In genomic region chr6:158042245-158042798, GRCh38 we compare ENCODE assay signal across 9 cellular contexts.
A peak's percentile ranks its signal among the peaks of the same experiment; 100 is the strongest.
DNase-seq lines count a peak whose midpoint lies in the region; ATAC-seq and TF ChIP-seq lines count a peak whose summit lies in the region.
"Had no signal": no experiment of that assay in that cellular context is flagged by ENCODE, and none has a peak within 500 bp of the region (broad histone marks: within the 10 kb centered on the region; RNA-seq: fewer than 3 reads in every experiment).

No MANE protein-coding gene starts in this region.

- in situ Hi-C loops in gastrocnemius medialis (cut with MboI; ENCODE audit: low sequenced_read_pairs in 4 of 4) = no loop called here

- H3K4me3 ChIP-seq in HEK293 (ENCODE audit: low read depth, low read length) (no peak overlapping the region), right atrium auricular region (peak overlapping the region; percentile 37 to 43), gastrocnemius medialis (peak overlapping the region in 3 of 4 donors; percentile 42 to 55 (median 47))
- no peak overlapping the region for H3K4me3 ChIP-seq in naive thymus-derived CD4-positive, alpha-beta T cell (ENCODE audit: low read length)

- DNase-seq in astrocyte of the hippocampus (ENCODE audit: low read depth, low spot score) (peak; percentile 93), right atrium auricular region (ENCODE audit: low spot score) (peak; percentile 88), gastrocnemius medialis (peak; percentile 79 to 87), RKO (ENCODE audit: low spot score) (no peak)
- DNase-seq in activated CD4-positive, alpha-beta T cell treated with anti-CD3 and anti-CD28 coated beads, Interleukin-2, amount 10 ng/mL, durations not matched to agents 24 days and 14 days = no peak
- no peak for DNase-seq in naive thymus-derived CD4-positive, alpha-beta T cell

- H3K27ac ChIP-seq in HEK293 (ENCODE audit: extremely low read depth, low read depth, low read length) (peak overlapping the region; percentile 57; the same call in 1 of the 2 replicates), right atrium auricular region (peak overlapping the region; percentile 94 to 95), gastrocnemius medialis (peak overlapping the region; percentile 93 to 99 (median 96))
- no peak overlapping the region for H3K27ac ChIP-seq in naive thymus-derived CD4-positive, alpha-beta T cell (ENCODE audit: low read depth, low read length)

- no peaks in the 10 kb centered on the region for H3K27me3 Mint-ChIP-seq in activated CD4-positive, alpha-beta T cell treated with anti-CD3 and anti-CD28 coated beads, Interleukin-2, amount 10 ng/mL, durations not matched to agents 24 days and 14 days
- H3K27me3 Mint-ChIP-seq in naive thymus-derived CD4-positive, alpha-beta T cell = no peaks in the 10 kb centered on the region

- intact Hi-C loops in gastrocnemius medialis (cut with DNase I; ENCODE audit: low total_unique reads) = loop anchor here (2.0 to 10.0 kb wide), 3 partner anchors 18 to 1082 kb away; partner anchors contain the start of gene DYNLT1
- intact Hi-C loops in activated CD4-positive, alpha-beta T cell treated with anti-CD3 and anti-CD28 coated beads, Interleukin-2, amount 10 ng/mL, durations not matched to agents 24 days and 14 days (cut with micrococcal nuclease) = no loop called here
- intact Hi-C loops in naive thymus-derived CD4-positive, alpha-beta T cell (cut with micrococcal nuclease) = no loop called here

- H3K4me1 Mint-ChIP-seq in activated CD4-positive, alpha-beta T cell treated with anti-CD3 and anti-CD28 coated beads, Interleukin-2, amount 10 ng/mL, durations not matched to agents 24 days and 14 days = peaks cover 54% of the 10 kb centered on the region
- peaks cover 27 to 53% (median 39%) of the 10 kb centered on the region in 7 donors for H3K4me1 Mint-ChIP-seq in naive thymus-derived CD4-positive, alpha-beta T cell

- peaks cover 42% of the 10 kb centered on the region for H3K36me3 Mint-ChIP-seq in activated CD4-positive, alpha-beta T cell treated with anti-CD3 and anti-CD28 coated beads, Interleukin-2, amount 10 ng/mL, durations not matched to agents 24 days and 14 days (ENCODE audit: low read depth)
- H3K36me3 Mint-ChIP-seq in naive thymus-derived CD4-positive, alpha-beta T cell = peaks cover 6 to 49% (median 20%) of the 10 kb centered on the region in 5 donors

- no peak overlapping the region for H3K4me3 Mint-ChIP-seq in activated CD4-positive, alpha-beta T cell treated with anti-CD3 and anti-CD28 coated beads, Interleukin-2, amount 10 ng/mL, durations not matched to agents 24 days and 14 days
- no peak overlapping the region for H3K4me3 Mint-ChIP-seq in naive thymus-derived CD4-positive, alpha-beta T cell
- H3K4me3 Mint-ChIP-seq: T-helper 1 cell treated with Interleukin-12 subunit alpha and Interleukin-12 subunit beta and Interleukin-4 antibody, amounts not matched to agents 30 μg/mL and 1 μg/mL, for 36 hours had no signal

- H3K4me1 ChIP-seq in HEK293 (ENCODE audit: control insufficient read depth, insufficient read depth, low read length) = peaks cover 36% of the 10 kb centered on the region
- H3K4me1 ChIP-seq in right atrium auricular region = peaks cover 0 to 73% of the 10 kb centered on the region in 2 donors
- peaks cover 48 to 56% of the 10 kb centered on the region in 2 donors for H3K4me1 ChIP-seq in gastrocnemius medialis
- H3K4me1 ChIP-seq in naive thymus-derived CD4-positive, alpha-beta T cell (ENCODE audit: control insufficient read depth in 2 of 2, insufficient read depth in 2 of 2, low read length in 2 of 2) = peaks cover 0 to 23% of the 10 kb centered on the region in 2 donors

- H3K27me3 ChIP-seq in right atrium auricular region = no peaks in the 10 kb centered on the region
- H3K27me3 ChIP-seq in gastrocnemius medialis = no peaks in the 10 kb centered on the region
- H3K27me3 ChIP-seq in naive thymus-derived CD4-positive, alpha-beta T cell (ENCODE audit: control insufficient read depth in 2 of 2, insufficient read depth in 2 of 2, low read length in 2 of 2) = no peaks in the 10 kb centered on the region

- TF ChIP-seq CTCF in HEK293 (tag by site-specific recombination; IDR thresholded peaks at IDR 0.05) (no peak), right atrium auricular region (IDR thresholded peaks at IDR 0.05) (no peak), gastrocnemius medialis (IDR thresholded peaks at IDR 0.05 in 4 of 5, conservative IDR thresholded peaks at IDR 0.05 in 1 of 5) (no peak)

- CTCF ChIA-PET in HEK293 (lab: Yijun Ruan, JAX) = interaction anchor here (0.6 to 5.4 kb wide), 11 partner anchors 13 to 785 kb away, joined by 3 to 33 read pairs (median 4); no protein-coding TSS in a partner anchor
- CTCF ChIA-PET in naive thymus-derived CD4-positive, alpha-beta T cell (lab: Charles Lee) = interaction anchor here (0.8 kb wide), 1 partner anchor 14 kb away, joined by 3 read pairs; no protein-coding TSS in a partner anchor

- H3K36me3 ChIP-seq in HEK293 (ENCODE audit: control insufficient read depth in 2 of 2, insufficient read depth in 1 of 2, low read length in 2 of 2) (peaks cover 0 to 17% of the 10 kb centered on the region in 2 experiments; a peak in 1 of 3 replicates), right atrium auricular region (no peaks in the 10 kb centered on the region), gastrocnemius medialis (no peaks in the 10 kb centered on the region)
- peaks cover 0 to 40% (median 4%) of the 10 kb centered on the region in 3 experiments for H3K36me3 ChIP-seq in naive thymus-derived CD4-positive, alpha-beta T cell (ENCODE audit: control insufficient read depth in 2 of 3, insufficient read depth in 3 of 3, low read length in 3 of 3)

- TF ChIP-seq POLR2A in gastrocnemius medialis (IDR thresholded peaks at IDR 0.05) = peak; percentile 42 to 61

- no peaks in the 10 kb centered on the region for H3K9me3 ChIP-seq in HEK293 (ENCODE audit: control insufficient read depth, insufficient read depth, low read depth, low read length)
- no peaks in the 10 kb centered on the region for H3K9me3 ChIP-seq in right atrium auricular region
- H3K9me3 ChIP-seq in gastrocnemius medialis = no peaks in the 10 kb centered on the region
- no peaks in the 10 kb centered on the region for H3K9me3 ChIP-seq in naive thymus-derived CD4-positive, alpha-beta T cell (ENCODE audit: control insufficient read depth in 2 of 3, low read length in 3 of 3)

- ATAC-seq in gastrocnemius medialis (peak; percentile 44 to 49), HG03439 (IDR thresholded peaks at IDR 0.05; ENCODE audit: unreplicated experiment) (no peak)
- no peak for ATAC-seq in naive thymus-derived CD4-positive, alpha-beta T cell

- H3K9me3 Mint-ChIP-seq in activated CD4-positive, alpha-beta T cell treated with anti-CD3 and anti-CD28 coated beads, Interleukin-2, amount 10 ng/mL, durations not matched to agents 24 days and 14 days = peaks cover 3% of the 10 kb centered on the region
- no peaks in the 10 kb centered on the region for H3K9me3 Mint-ChIP-seq in naive thymus-derived CD4-positive, alpha-beta T cell
- H3K9me3 Mint-ChIP-seq: T-helper 1 cell treated with Interleukin-12 subunit alpha and Interleukin-12 subunit beta and Interleukin-4 antibody, amounts not matched to agents 30 μg/mL and 1 μg/mL, for 36 hours had no signal

- POLR2A ChIA-PET in HEK293 (lab: Yijun Ruan, JAX) = interaction anchor here (0.5 to 4.2 kb wide), 4 partner anchors 11 to 26 kb away, joined by 3 to 33 read pairs (median 10); no protein-coding TSS in a partner anchor
- POLR2A ChIA-PET in naive thymus-derived CD4-positive, alpha-beta T cell (lab: Charles Lee) = interaction anchor here (1.0 kb wide), 1 partner anchor 13 kb away, joined by 3 read pairs; no protein-coding TSS in a partner anchor

- H3K27ac Mint-ChIP-seq in activated CD4-positive, alpha-beta T cell treated with anti-CD3 and anti-CD28 coated beads, Interleukin-2, amount 10 ng/mL, durations not matched to agents 24 days and 14 days = no peak overlapping the region
- H3K27ac Mint-ChIP-seq in naive thymus-derived CD4-positive, alpha-beta T cell = peak overlapping the region in 1 of 9 donors; percentile 4

TF ChIP-seq in HEK293, 187 proteins besides CTCF, POLR2A, EP300 and RAD21 (continues in another document):
- TF ChIP-seq ZNF366 (tag by site-specific recombination; conservative IDR thresholded peaks at IDR 0.05) (peak; percentile 57; the same call in 1 of the 2 replicates), ZNF423 (tag by site-specific recombination; IDR thresholded peaks at IDR 0.05) (0 out of 2 replicates have a peak, but pooled peaks have one; percentile 21), ZNF658 (tag by site-specific recombination; IDR thresholded peaks at IDR 0.05) (no peak), ZNF146 (tag by site-specific recombination; IDR thresholded peaks at IDR 0.05) (no peak), ZNF600 (tag by site-specific recombination; IDR thresholded peaks at IDR 0.05) (peak; percentile 97), ZNF221 (tag by site-specific recombination; IDR thresholded peaks at IDR 0.05; ENCODE audit: borderline replicate concordance) (no peak), KLF16 (tag by site-specific recombination; IDR thresholded peaks at IDR 0.05) (no peak), ZNF169 (tag by site-specific recombination; IDR thresholded peaks at IDR 0.05) (no peak)
- TF ChIP-seq, protein P1, sequence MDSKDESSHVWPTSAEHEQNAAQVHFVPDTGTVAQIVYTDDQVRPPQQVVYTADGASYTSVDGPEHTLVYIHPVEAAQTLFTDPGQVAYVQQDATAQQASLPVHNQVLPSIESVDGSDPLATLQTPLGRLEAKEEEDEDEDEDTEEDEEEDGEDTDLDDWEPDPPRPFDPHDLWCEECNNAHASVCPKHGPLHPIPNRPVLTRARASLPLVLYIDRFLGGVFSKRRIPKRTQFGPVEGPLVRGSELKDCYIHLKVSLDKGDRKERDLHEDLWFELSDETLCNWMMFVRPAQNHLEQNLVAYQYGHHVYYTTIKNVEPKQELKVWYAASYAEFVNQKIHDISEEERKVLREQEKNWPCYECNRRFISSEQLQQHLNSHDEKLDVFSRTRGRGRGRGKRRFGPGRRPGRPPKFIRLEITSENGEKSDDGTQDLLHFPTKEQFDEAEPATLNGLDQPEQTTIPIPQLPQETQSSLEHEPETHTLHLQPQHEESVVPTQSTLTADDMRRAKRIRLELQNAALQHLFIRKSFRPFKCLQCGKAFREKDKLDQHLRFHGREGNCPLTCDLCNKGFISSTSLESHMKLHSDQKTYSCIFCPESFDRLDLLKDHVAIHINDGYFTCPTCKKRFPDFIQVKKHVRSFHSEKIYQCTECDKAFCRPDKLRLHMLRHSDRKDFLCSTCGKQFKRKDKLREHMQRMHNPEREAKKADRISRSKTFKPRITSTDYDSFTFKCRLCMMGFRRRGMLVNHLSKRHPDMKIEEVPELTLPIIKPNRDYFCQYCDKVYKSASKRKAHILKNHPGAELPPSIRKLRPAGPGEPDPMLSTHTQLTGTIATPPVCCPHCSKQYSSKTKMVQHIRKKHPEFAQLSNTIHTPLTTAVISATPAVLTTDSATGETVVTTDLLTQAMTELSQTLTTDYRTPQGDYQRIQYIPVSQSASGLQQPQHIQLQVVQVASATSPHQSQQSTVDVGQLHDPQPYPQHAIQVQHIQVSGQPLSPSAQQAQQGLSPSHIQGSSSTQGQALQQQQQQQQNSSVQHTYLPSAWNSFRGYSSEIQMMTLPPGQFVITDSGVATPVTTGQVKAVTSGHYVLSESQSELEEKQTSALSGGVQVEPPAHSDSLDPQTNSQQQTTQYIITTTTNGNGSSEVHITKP (tag by site-specific recombination; IDR thresholded peaks at IDR 0.05) = peak; percentile 63

Comparison
In these comparisons a context has a peak if more than half of its experiments do, and no peak if none do; other contexts are left out.
1. H3K4me3 ChIP-seq: peak in right atrium auricular region (2 of 2) and gastrocnemius medialis (3 of 4); none in HEK293 (single experiment) and naive thymus-derived CD4-positive, alpha-beta T cell (single experiment).
2. DNase-seq: peak in astrocyte of the hippocampus (single experiment), right atrium auricular region (single experiment) and gastrocnemius medialis (2 of 2); none in RKO (single experiment), activated CD4-positive, alpha-beta T cell treated with anti-CD3 and anti-CD28 coated beads, Interleukin-2, amount 10 ng/mL, durations not matched to agents 24 days and 14 days (single experiment) and naive thymus-derived CD4-positive, alpha-beta T cell (0 of 9).
3. ATAC-seq: peak in gastrocnemius medialis (2 of 2); none in HG03439 (single experiment) and naive thymus-derived CD4-positive, alpha-beta T cell (single experiment).